ENCODE assay signal across 8 cellular contexts in the genomic region with DNA sequence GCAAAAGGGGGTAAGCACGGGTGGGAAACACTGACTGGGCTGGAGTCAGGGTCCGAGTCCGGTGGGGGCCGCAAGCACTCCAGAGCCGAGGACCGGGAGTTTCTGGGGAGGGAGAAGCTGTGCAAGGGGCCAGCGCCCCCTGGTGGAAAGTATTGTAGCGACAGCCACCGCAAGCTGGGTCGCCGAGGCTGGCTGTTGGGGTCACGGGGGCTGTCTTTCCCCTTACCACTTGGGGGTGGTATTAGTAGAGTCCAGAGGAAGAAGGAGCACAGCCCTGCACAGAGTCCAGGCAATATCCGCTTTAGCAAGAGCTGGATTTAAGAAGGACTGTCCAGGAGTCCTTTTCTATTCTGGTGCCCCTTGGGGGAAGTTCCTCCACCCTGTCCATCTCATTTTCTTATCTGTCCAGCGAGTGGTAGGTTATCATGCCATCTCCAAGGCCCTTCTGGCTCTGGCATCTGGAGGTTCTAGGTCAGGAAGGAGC. TPM values are rescaled to one million over a fixed set of nuclear protein-coding genes. Genes with fewer than 3 reads are reported as not detected.
DNase-seq lines count a peak whose midpoint lies in the region; ATAC-seq and TF ChIP-seq lines count a peak whose summit lies in the region.

No MANE protein-coding gene starts in this region.

- no peak for TF ChIP-seq EP300 in Ishikawa (IDR thresholded peaks at IDR 0.05; ENCODE audit: borderline replicate concordance)

- H3K9me3 Mint-ChIP-seq in activated T-helper 17 cell treated with anti-CD3 and anti-CD28 coated beads, Interleukin-2, amount 50 U/mL, for 72 hours, result no peaks in the 10 kb centered on the region

- no peaks in the 10 kb centered on the region for H3K79me2 ChIP-seq in osteoblast (ENCODE audit: insufficient read depth, low read length)

- H3K4me3 ChIP-seq in fibroblast of villous mesenchyme (ENCODE audit: low read depth, low read length), result peak overlapping the region; percentile 21
- H3K4me3 ChIP-seq in osteoblast (ENCODE audit: insufficient read depth, low read length), result peak overlapping the region; percentile 43
- H3K4me3 ChIP-seq in tibial artery, result peak overlapping the region in 1 of 2 donors; percentile 32

- peak overlapping the region; percentile 74 for H2AFZ ChIP-seq in osteoblast (ENCODE audit: low read length)

- H3K27ac Mint-ChIP-seq in activated T-helper 17 cell treated with anti-CD3 and anti-CD28 coated beads, Interleukin-2, amount 50 U/mL, for 72 hours, result peak overlapping the region; percentile 50

- DNase-seq in EH (ENCODE audit: low read depth), result peak; percentile 67
- peak; percentile 44 to 59 for DNase-seq in SHP77 (lab: John Stamatoyannopoulos, UW)
- DNase-seq in fibroblast of villous mesenchyme (ENCODE audit: low read depth), result peak; percentile 67
- peak; percentile 86 for DNase-seq in osteoblast (ENCODE audit: insufficient read length, low spot score, missing footprints)
- DNase-seq in tibial artery, result peak; percentile 55 to 81

- H3K36me3 ChIP-seq in osteoblast (ENCODE audit: insufficient read depth, low read length), result no peaks in the 10 kb centered on the region
- no peaks in the 10 kb centered on the region for H3K36me3 ChIP-seq in tibial artery

- peak; percentile 88 for TF ChIP-seq CTCF in fibroblast of villous mesenchyme (IDR thresholded peaks at IDR 0.05; ENCODE audit: insufficient read depth, low read depth, low read length)
- peak; percentile 85 for TF ChIP-seq CTCF in osteoblast (IDR thresholded peaks at IDR 0.05; ENCODE audit: extremely low read depth, low read depth, low read length)
- TF ChIP-seq CTCF in tibial artery (IDR thresholded peaks at IDR 0.05), result peak; percentile 94 to 96

- peak overlapping the region; percentile 79 for H3K4me2 ChIP-seq in osteoblast (ENCODE audit: insufficient read depth, low read length)

- no peaks in the 10 kb centered on the region for H4K20me1 ChIP-seq in osteoblast (ENCODE audit: insufficient read depth, low read length)

- intact Hi-C loops in tibial artery (cut with DNase I; ENCODE audit: low total_unique reads), result loop anchor here (1.0 kb wide), 1 partner anchor 66 kb away; no protein-coding TSS in a partner anchor

- no peaks in the 10 kb centered on the region for H3K27me3 ChIP-seq in osteoblast (ENCODE audit: insufficient read depth, low read length)
- H3K27me3 ChIP-seq in tibial artery, result peaks cover 0 to 10% of the 10 kb centered on the region in 2 donors

- peak overlapping the region; percentile 38 for H3K4me3 Mint-ChIP-seq in activated T-helper 17 cell treated with anti-CD3 and anti-CD28 coated beads, Interleukin-2, amount 50 U/mL, for 72 hours

- H3K27ac ChIP-seq in osteoblast (ENCODE audit: low read depth, low read length) (no peak overlapping the region), tibial artery (no peak overlapping the region)

- ATAC-seq in activated T-helper 17 cell treated with anti-CD3 and anti-CD28 coated beads, Interleukin-2, amount 50 U/mL, for 72 hours (replicated peaks), result peak; percentile 74
- no peak for ATAC-seq in GM21576 (IDR thresholded peaks at IDR 0.05; ENCODE audit: unreplicated experiment)

- H3K4me1 ChIP-seq in osteoblast (ENCODE audit: insufficient read depth, low read length), result peaks cover 21% of the 10 kb centered on the region
- H3K4me1 ChIP-seq in tibial artery, result peaks cover 0 to 17% (median 12%) of the 10 kb centered on the region in 4 donors

- H3K9me3 ChIP-seq in osteoblast (ENCODE audit: low read depth, low read length) (no peaks in the 10 kb centered on the region), tibial artery (no peaks in the 10 kb centered on the region)

- H3K4me1 Mint-ChIP-seq in activated T-helper 17 cell treated with anti-CD3 and anti-CD28 coated beads, Interleukin-2, amount 50 U/mL, for 72 hours, result peaks cover 18% of the 10 kb centered on the region

- no peaks in the 10 kb centered on the region for H3K36me3 Mint-ChIP-seq in activated T-helper 17 cell treated with anti-CD3 and anti-CD28 coated beads, Interleukin-2, amount 50 U/mL, for 72 hours (ENCODE audit: low read depth)

- peak; percentile 88 for TF ChIP-seq RAD21 in Ishikawa (IDR thresholded peaks at IDR 0.05; ENCODE audit: low read depth)

- peaks cover 7% of the 10 kb centered on the region for H3K27me3 Mint-ChIP-seq in activated T-helper 17 cell treated with anti-CD3 and anti-CD28 coated beads, Interleukin-2, amount 50 U/mL, for 72 hours

TF ChIP-seq in Ishikawa, 13 proteins besides CTCF, POLR2A, EP300 and RAD21:
- TF ChIP-seq CREB1 (IDR thresholded peaks at IDR 0.05; ENCODE audit: low read depth), result no peak
- TF ChIP-seq, protein P1, sequence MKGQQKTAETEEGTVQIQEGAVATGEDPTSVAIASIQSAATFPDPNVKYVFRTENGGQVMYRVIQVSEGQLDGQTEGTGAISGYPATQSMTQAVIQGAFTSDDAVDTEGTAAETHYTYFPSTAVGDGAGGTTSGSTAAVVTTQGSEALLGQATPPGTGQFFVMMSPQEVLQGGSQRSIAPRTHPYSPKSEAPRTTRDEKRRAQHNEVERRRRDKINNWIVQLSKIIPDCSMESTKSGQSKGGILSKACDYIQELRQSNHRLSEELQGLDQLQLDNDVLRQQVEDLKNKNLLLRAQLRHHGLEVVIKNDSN (IDR thresholded peaks at IDR 0.05), result no peak
- TF ChIP-seq TAF1 (IDR thresholded peaks at IDR 0.05; ENCODE audit: low read depth), result no peak
- no peak for TF ChIP-seq FOXM1 (IDR thresholded peaks at IDR 0.05; ENCODE audit: borderline replicate concordance, low read depth)
- TF ChIP-seq, protein P2, sequence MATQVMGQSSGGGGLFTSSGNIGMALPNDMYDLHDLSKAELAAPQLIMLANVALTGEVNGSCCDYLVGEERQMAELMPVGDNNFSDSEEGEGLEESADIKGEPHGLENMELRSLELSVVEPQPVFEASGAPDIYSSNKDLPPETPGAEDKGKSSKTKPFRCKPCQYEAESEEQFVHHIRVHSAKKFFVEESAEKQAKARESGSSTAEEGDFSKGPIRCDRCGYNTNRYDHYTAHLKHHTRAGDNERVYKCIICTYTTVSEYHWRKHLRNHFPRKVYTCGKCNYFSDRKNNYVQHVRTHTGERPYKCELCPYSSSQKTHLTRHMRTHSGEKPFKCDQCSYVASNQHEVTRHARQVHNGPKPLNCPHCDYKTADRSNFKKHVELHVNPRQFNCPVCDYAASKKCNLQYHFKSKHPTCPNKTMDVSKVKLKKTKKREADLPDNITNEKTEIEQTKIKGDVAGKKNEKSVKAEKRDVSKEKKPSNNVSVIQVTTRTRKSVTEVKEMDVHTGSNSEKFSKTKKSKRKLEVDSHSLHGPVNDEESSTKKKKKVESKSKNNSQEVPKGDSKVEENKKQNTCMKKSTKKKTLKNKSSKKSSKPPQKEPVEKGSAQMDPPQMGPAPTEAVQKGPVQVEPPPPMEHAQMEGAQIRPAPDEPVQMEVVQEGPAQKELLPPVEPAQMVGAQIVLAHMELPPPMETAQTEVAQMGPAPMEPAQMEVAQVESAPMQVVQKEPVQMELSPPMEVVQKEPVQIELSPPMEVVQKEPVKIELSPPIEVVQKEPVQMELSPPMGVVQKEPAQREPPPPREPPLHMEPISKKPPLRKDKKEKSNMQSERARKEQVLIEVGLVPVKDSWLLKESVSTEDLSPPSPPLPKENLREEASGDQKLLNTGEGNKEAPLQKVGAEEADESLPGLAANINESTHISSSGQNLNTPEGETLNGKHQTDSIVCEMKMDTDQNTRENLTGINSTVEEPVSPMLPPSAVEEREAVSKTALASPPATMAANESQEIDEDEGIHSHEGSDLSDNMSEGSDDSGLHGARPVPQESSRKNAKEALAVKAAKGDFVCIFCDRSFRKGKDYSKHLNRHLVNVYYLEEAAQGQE (IDR thresholded peaks at IDR 0.05; ENCODE audit: low read depth), result no peak
- no peak for TF ChIP-seq NFIC (IDR thresholded peaks at IDR 0.05)
- no peak for TF ChIP-seq CEBPB (IDR thresholded peaks at IDR 0.05)
- TF ChIP-seq TEAD4 (IDR thresholded peaks at IDR 0.05), result peak; percentile 60; the same call in 1 of the 2 replicates
- TF ChIP-seq ZBTB7A (IDR thresholded peaks at IDR 0.05; ENCODE audit: low read depth), result peak; percentile 76

RNA-seq across cellular contexts. Expression of a gene that starts 17.9 kb away (rescaled TPM):
- total RNA-seq in activated T-helper 17 cell treated with anti-CD3 and anti-CD28 coated beads, Interleukin-2, amount 50 U/mL, for 72 hours, result 10 to 100 TPM; 18.4 to 39.4 TPM
- total RNA-seq in fibroblast of villous mesenchyme (12.9 and 13.0 TPM in 2 replicates), osteoblast (13.0 and 14.8 TPM in 2 replicates)

RNA-seq across cellular contexts. Expression of a gene that starts 56.5 kb away (rescaled TPM):
- under 1 TPM in 1 of 2 donors, not detected in 1; 0.26 TPM for total RNA-seq in activated T-helper 17 cell treated with anti-CD3 and anti-CD28 coated beads, Interleukin-2, amount 50 U/mL, for 72 hours
- total RNA-seq in fibroblast of villous mesenchyme (not detected in 2 replicates), osteoblast (not detected in 2 replicates)
